ENCODE assay signal across 23 cellular contexts in the genomic region with DNA sequence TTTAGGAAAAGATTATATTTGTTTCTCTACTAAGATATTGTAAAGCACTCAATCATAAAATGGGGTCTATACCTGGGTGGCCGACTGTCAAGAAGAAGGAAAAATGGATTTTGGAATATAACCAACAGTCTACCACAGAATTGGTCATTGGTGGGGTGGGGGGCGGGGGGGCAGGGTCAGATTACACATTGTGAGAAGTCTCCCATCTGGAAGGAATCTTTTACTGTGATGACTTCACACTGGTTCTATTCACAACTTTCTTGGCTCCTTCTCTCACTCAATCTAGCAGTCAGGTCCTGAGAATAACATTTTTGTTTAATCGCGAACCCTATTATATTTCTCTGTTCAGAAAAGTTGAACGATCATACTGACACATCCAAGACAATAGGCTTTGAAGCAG. TPM values are rescaled to one million over a fixed set of nuclear protein-coding genes. Genes with fewer than 3 reads are reported as not detected.
"Had no signal": no experiment of that assay in that cellular context is flagged by ENCODE, and none has a peak within 500 bp of the region (broad histone marks: within the 10 kb centered on the region; RNA-seq: fewer than 3 reads in every experiment).

No MANE protein-coding gene starts in this region.

- DNase-seq: activated CD4-positive, alpha-beta T cell treated with anti-CD3 and anti-CD28 coated beads, Interleukin-2, amount 10 ng/mL, durations not matched to agents 24 days and 14 days; activated CD4-positive, alpha-beta T cell treated with anti-CD3 and anti-CD28 coated beads, Interleukin-2, amount 50 U/mL, for 48 hours; activated CD4-positive, CD25-positive, alpha-beta regulatory T cell treated with anti-CD3 and anti-CD28 coated beads, Interleukin-2, amount 50 U/mL, for 72 hours; activated CD8-positive, alpha-beta memory T cell treated with anti-CD3 and anti-CD28 coated beads, Interleukin-2, amount 10 ng/mL, durations not matched to agents 7 days and 5 days; activated effector memory CD4-positive, alpha-beta T cell treated with Interleukin-2 at 50 U/mL for 16 hours; activated naive CD4-positive, alpha-beta T cell; activated T-cell treated with anti-CD3 and anti-CD28 coated beads, Interleukin-2, amount 50 U/mL, for 24 hours; aorta; MG63; NCI-H1105; NCI-H1436; NCI-H1694 treated with DMSO at 0.1 percent for 48 hours; NCI-H2029 treated with DMSO at 0.1 percent for 48 hours; NCI-H510A treated with DMSO at 0.1 percent for 48 hours; NCI-H69; Peyer's patch; SHP77 had no signal

- H3K27ac ChIP-seq: Peyer's patch, RWPE1 had no signal

- H3K4me3 ChIP-seq: MG63, Peyer's patch had no signal

- H3K36me3 ChIP-seq: MG63, Peyer's patch had no signal

- H3K27me3 ChIP-seq: MG63, Peyer's patch had no signal

- ATAC-seq: activated CD8-positive, alpha-beta memory T cell treated with anti-CD3 and anti-CD28 coated beads, Interleukin-2, amount 10 ng/mL, durations not matched to agents 7 days and 5 days; WTC11 had no signal

- H3K9me3 ChIP-seq: MG63, Peyer's patch had no signal

- H3K4me1 ChIP-seq: Peyer's patch had no signal

RNA-seq across cellular contexts. Expression of a gene that starts 8.7 kb away (rescaled TPM):
- total RNA-seq: activated CD4-positive, alpha-beta T cell treated with anti-CD3 and anti-CD28 coated beads, Interleukin-2, amount 10 ng/mL, durations not matched to agents 24 days and 14 days; activated CD8-positive, alpha-beta memory T cell treated with anti-CD3 and anti-CD28 coated beads, Interleukin-2, amount 10 ng/mL, durations not matched to agents 7 days and 5 days; activated T-helper 1 cell treated with anti-CD3 and anti-CD28 coated beads, Interleukin-12 subunit alpha, Interleukin-12 subunit beta, Interleukin-2, Interleukin-4 antibody, amounts not matched to agents 30 ng/mL and 10 ng/mL and 1 ng/mL, durations not matched to agents 14 hours and 24 hours and 36 hours; cardiac septum; cerebellum; SK-MEL-5; WTC11 had no signal

RNA-seq across cellular contexts. Expression of a gene that starts 36.1 kb away (rescaled TPM):
- total RNA-seq: activated CD4-positive, alpha-beta T cell treated with anti-CD3 and anti-CD28 coated beads, Interleukin-2, amount 10 ng/mL, durations not matched to agents 24 days and 14 days; activated CD8-positive, alpha-beta memory T cell treated with anti-CD3 and anti-CD28 coated beads, Interleukin-2, amount 10 ng/mL, durations not matched to agents 7 days and 5 days; activated T-helper 1 cell treated with anti-CD3 and anti-CD28 coated beads, Interleukin-12 subunit alpha, Interleukin-12 subunit beta, Interleukin-2, Interleukin-4 antibody, amounts not matched to agents 30 ng/mL and 10 ng/mL and 1 ng/mL, durations not matched to agents 14 hours and 24 hours and 36 hours; cerebellum; Peyer's patch; SK-MEL-5 had no signal
